In genomic region chr1:115114308-115114707, GRCh38 we compare ENCODE assay signal across 14 cellular contexts. TPM values are rescaled to one million over a fixed set of nuclear protein-coding genes. Genes with fewer than 3 reads are reported as not detected.
DNase-seq lines count a peak whose midpoint lies in the region; FAIRE-seq and TF ChIP-seq lines count a peak whose summit lies in the region.
"Had no signal": no experiment of that assay in that cellular context is flagged by ENCODE, and none has a peak within 500 bp of the region (broad histone marks: within the 10 kb centered on the region; RNA-seq: fewer than 3 reads in every experiment).

No MANE protein-coding gene starts in this region.

- no peak overlapping the region for H2BK15ac ChIP-seq in neuronal stem cell (ENCODE audit: low read length)

- H3K4me3 ChIP-seq in astrocyte (ENCODE audit: insufficient read depth, low read depth, low read length) (no peak overlapping the region), neuronal stem cell (ENCODE audit: low read length in 2 of 2) (no peak overlapping the region)

- H2BK120ac ChIP-seq in neuronal stem cell (ENCODE audit: low read depth, low read length): no peak overlapping the region

- H3K4me1 Mint-ChIP-seq in astrocyte (ENCODE audit: low read depth, unreplicated experiment): peaks cover 24% of the 10 kb centered on the region
- H3K4me1 Mint-ChIP-seq: activated CD4-positive, alpha-beta T cell treated with anti-CD3 and anti-CD28 coated beads, Interleukin-2, amount 10 ng/mL, durations not matched to agents 24 days and 14 days had no signal

- no peaks in the 10 kb centered on the region for H3K79me2 ChIP-seq in astrocyte (ENCODE audit: insufficient read depth, low read length)

- H3K27me3 ChIP-seq in astrocyte (ENCODE audit: insufficient read depth, low read length) (no peaks in the 10 kb centered on the region), neuronal stem cell (ENCODE audit: control insufficient read depth in 3 of 3, insufficient read depth in 3 of 3, low read depth in 1 of 3, low read length in 3 of 3) (peaks cover 0 to 9% (median 0%) of the 10 kb centered on the region in 3 experiments)

- no peak overlapping the region for H3K4ac ChIP-seq in neuronal stem cell (ENCODE audit: low read length)

- H3K36me3 Mint-ChIP-seq in astrocyte (ENCODE audit: low read depth, unreplicated experiment): no peaks in the 10 kb centered on the region

- H3K27ac ChIP-seq in astrocyte (ENCODE audit: low read depth, low read length) (peak overlapping the region; percentile 19), neuronal stem cell (replicated peaks; ENCODE audit: low read length) (no peak overlapping the region)

- H3K23ac ChIP-seq in neuronal stem cell (ENCODE audit: low read depth, low read length, poor library complexity): no peak overlapping the region

- H4K20me1 ChIP-seq in astrocyte (ENCODE audit: insufficient read depth, low read length): no peaks in the 10 kb centered on the region

- peaks cover 3% of the 10 kb centered on the region for H3K9me3 Mint-ChIP-seq in astrocyte (ENCODE audit: unreplicated experiment)
- H3K9me3 Mint-ChIP-seq: dendritic cell treated with granulocyte-macrophage colony-stimulating factor and Interleukin-4, amounts not matched to agents 40 ng/mL and 50 ng/mL, for 4 days had no signal

- no peak for TF ChIP-seq CTCF in astrocyte (IDR thresholded peaks at IDR 0.05; ENCODE audit: insufficient read depth, low read depth, low read length)

- FAIRE-seq in astrocyte (lab: Jason Lieb, UNC): no peak

- H3K9ac ChIP-seq in astrocyte (ENCODE audit: low read length) (peak overlapping the region; percentile 7), neuronal stem cell (ENCODE audit: low read depth, low read length, poor library complexity) (no peak overlapping the region)

- H2AK5ac ChIP-seq in neuronal stem cell (ENCODE audit: low read depth, low read length): peak overlapping the region; percentile 65

- peak overlapping the region; percentile 28 for H2AFZ ChIP-seq in astrocyte (ENCODE audit: low read depth, low read length)
- no peak overlapping the region for H2AFZ ChIP-seq in neuronal stem cell (ENCODE audit: low read length)

- no peaks in the 10 kb centered on the region for H3K79me1 ChIP-seq in neuronal stem cell (ENCODE audit: low read depth, low read length)

- peak overlapping the region; percentile 58 for H3K27ac Mint-ChIP-seq in astrocyte (ENCODE audit: unreplicated experiment)
- H3K27ac Mint-ChIP-seq: activated CD4-positive, alpha-beta T cell treated with anti-CD3 and anti-CD28 coated beads, Interleukin-2, amount 10 ng/mL, durations not matched to agents 24 days and 14 days; dendritic cell treated with granulocyte-macrophage colony-stimulating factor and Interleukin-4, amounts not matched to agents 40 ng/mL and 50 ng/mL, for 4 days had no signal

- no peak for TF ChIP-seq RAD21 in Ishikawa (IDR thresholded peaks at IDR 0.05; ENCODE audit: low read depth)

- peak; percentile 37; the same call in 1 of the 2 replicates for TF ChIP-seq EP300 in Ishikawa (IDR thresholded peaks at IDR 0.05; ENCODE audit: borderline replicate concordance)

- peak overlapping the region; percentile 28 for H3K4me2 ChIP-seq in astrocyte (ENCODE audit: low read length)
- no peak overlapping the region for H3K4me2 ChIP-seq in neuronal stem cell (ENCODE audit: insufficient read depth, low read length, poor library complexity, severe bottlenecking)

- no peak overlapping the region for H3K14ac ChIP-seq in neuronal stem cell (ENCODE audit: low read length)

- no peak overlapping the region for H4K8ac ChIP-seq in neuronal stem cell (ENCODE audit: low read depth, low read length)

- peaks cover 20% of the 10 kb centered on the region for H3K4me1 ChIP-seq in astrocyte (ENCODE audit: insufficient read depth, low read length)
- H3K4me1 ChIP-seq in neuronal stem cell (ENCODE audit: control insufficient read depth in 2 of 2, insufficient read depth in 1 of 2, low read depth in 1 of 2, low read length in 2 of 2): peaks cover 0 to 2% of the 10 kb centered on the region in 2 donors

- H3K18ac ChIP-seq in neuronal stem cell (ENCODE audit: low read length): peak overlapping the region; percentile 32

- no peak overlapping the region for H2BK12ac ChIP-seq in neuronal stem cell (ENCODE audit: low read length)

- WGBS in neuronal stem cell (ENCODE audit: extremely low coverage in 2 of 2, insufficient read length in 2 of 2, insufficient replicate concordance in 1 of 2), 2 donors: no CpG with 5 or more reads among the region's 3 CpGs

- H3K9me3 ChIP-seq in astrocyte (ENCODE audit: insufficient read depth, low read depth, low read length) (no peaks in the 10 kb centered on the region), neuronal stem cell (replicated peaks in 1 of 2; ENCODE audit: control insufficient read depth in 2 of 2, insufficient read depth in 1 of 2, low read depth in 1 of 2, low read length in 2 of 2) (no peaks in the 10 kb centered on the region)

- H3K27me3 Mint-ChIP-seq in astrocyte (ENCODE audit: low read depth, unreplicated experiment): no peaks in the 10 kb centered on the region
- H3K27me3 Mint-ChIP-seq: dendritic cell treated with granulocyte-macrophage colony-stimulating factor and Interleukin-4, amounts not matched to agents 40 ng/mL and 50 ng/mL, for 4 days had no signal

- H3K36me3 ChIP-seq in astrocyte (ENCODE audit: insufficient read depth, low read length): no peaks in the 10 kb centered on the region
- H3K36me3 ChIP-seq in neuronal stem cell (replicated peaks in 1 of 2; ENCODE audit: control insufficient read depth in 2 of 2, insufficient read depth in 2 of 2, low read length in 2 of 2): no peaks in the 10 kb centered on the region

- H2BK5ac ChIP-seq in neuronal stem cell (ENCODE audit: low read length): no peak overlapping the region

- DNase-seq in EH (ENCODE audit: low read depth) (peak; percentile 59), astrocyte (ENCODE audit: low read depth) (peak; percentile 18), neuronal stem cell (ENCODE audit: low spot score) (no peak), NCI-H226 (no peak), amniotic stem cell (lab: John Stamatoyannopoulos, UW) (no peak), NCI-H446 (lab: John Stamatoyannopoulos, UW) (no peak)
- no peak for DNase-seq in stimulated activated naive CD4-positive, alpha-beta T cell treated with Interleukin-2 at 50 U/mL for 16 hours (lab: John Stamatoyannopoulos, UW)
- DNase-seq: activated CD4-positive, alpha-beta T cell treated with anti-CD3 and anti-CD28 coated beads, Interleukin-2, amount 10 ng/mL, durations not matched to agents 24 days and 14 days; activated naive CD4-positive, alpha-beta T cell treated with Interleukin-2 at 50 U/mL for 16 hours; foreskin melanocyte; NCI-H524 treated with DMSO at 0.1 percent for 48 hours; nucleus accumbens had no signal

- H4K91ac ChIP-seq in neuronal stem cell (ENCODE audit: low read depth, low read length, poor library complexity): peak overlapping the region; percentile 48

- H3K4me3 Mint-ChIP-seq in astrocyte (ENCODE audit: unreplicated experiment): no peak overlapping the region
- H3K4me3 Mint-ChIP-seq: activated CD4-positive, alpha-beta T cell treated with anti-CD3 and anti-CD28 coated beads, Interleukin-2, amount 10 ng/mL, durations not matched to agents 24 days and 14 days; dendritic cell treated with granulocyte-macrophage colony-stimulating factor and Interleukin-4, amounts not matched to agents 40 ng/mL and 50 ng/mL, for 4 days had no signal

TF ChIP-seq in Ishikawa, 13 proteins besides CTCF, POLR2A, EP300 and RAD21 (continues in another document):
- no peak for TF ChIP-seq FOXM1 (IDR thresholded peaks at IDR 0.05; ENCODE audit: borderline replicate concordance, low read depth)
- no peak for TF ChIP-seq CEBPB (IDR thresholded peaks at IDR 0.05)
- TF ChIP-seq, protein P1, sequence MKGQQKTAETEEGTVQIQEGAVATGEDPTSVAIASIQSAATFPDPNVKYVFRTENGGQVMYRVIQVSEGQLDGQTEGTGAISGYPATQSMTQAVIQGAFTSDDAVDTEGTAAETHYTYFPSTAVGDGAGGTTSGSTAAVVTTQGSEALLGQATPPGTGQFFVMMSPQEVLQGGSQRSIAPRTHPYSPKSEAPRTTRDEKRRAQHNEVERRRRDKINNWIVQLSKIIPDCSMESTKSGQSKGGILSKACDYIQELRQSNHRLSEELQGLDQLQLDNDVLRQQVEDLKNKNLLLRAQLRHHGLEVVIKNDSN (IDR thresholded peaks at IDR 0.05): no peak
- TF ChIP-seq YY1 (IDR thresholded peaks at IDR 0.05; ENCODE audit: low read depth): no peak
- TF ChIP-seq ZBTB7A (IDR thresholded peaks at IDR 0.05; ENCODE audit: low read depth): no peak
- TF ChIP-seq TCF12 (IDR thresholded peaks at IDR 0.05; ENCODE audit: low read depth): no peak
- TF ChIP-seq CREB1 (IDR thresholded peaks at IDR 0.05; ENCODE audit: low read depth): no peak
- no peak for TF ChIP-seq EGR1 (IDR thresholded peaks at IDR 0.05)
- TF ChIP-seq REST (IDR thresholded peaks at IDR 0.05; ENCODE audit: low read depth): no peak
- TF ChIP-seq MAX (IDR thresholded peaks at IDR 0.05): no peak; the same call in 1 of the 2 replicates

RNA-seq across cellular contexts. Expression of gene TSPAN2, which starts 25.0 kb away (rescaled TPM):
- 23.7 and 32.8 TPM in 2 replicates for total RNA-seq in astrocyte
- polyA plus RNA-seq in neuronal stem cell (2013, experiment 1 of 2): 22.5 TPM
- polyA plus RNA-seq in neuronal stem cell (2013, experiment 2 of 2): 22.9 TPM

Comparison
In these comparisons a context has a peak if more than half of its experiments do, and no peak if none do; other contexts are left out.
1. DNase-seq: peak in EH (single experiment) and astrocyte (single experiment); none in neuronal stem cell (single experiment), stimulated activated naive CD4-positive, alpha-beta T cell treated with Interleukin-2 at 50 U/mL for 16 hours (single experiment), NCI-H226 (single experiment), amniotic stem cell (single experiment) and NCI-H446 (0 of 2).